ENCODE assay signal across 8 cellular contexts in genomic region chr7:32998363-32999171, GRCh38. TPM values are rescaled to one million over a fixed set of nuclear protein-coding genes. Genes with fewer than 3 reads are reported as not detected.
DNase-seq lines count a peak whose midpoint lies in the region; ATAC-seq and TF ChIP-seq lines count a peak whose summit lies in the region.
"Not testable (repeated sequence)": the region's sequence is repeated elsewhere in the genome, so short reads cannot be mapped to it uniquely, and the experiment has no call there.

No MANE protein-coding gene starts in this region.

- not testable (repeated sequence) for H3K27me3 ChIP-seq in Loucy (ENCODE audit: insufficient read depth, low read length, poor library complexity, severe bottlenecking); RWPE2 (ENCODE audit: insufficient read depth, poor library complexity, severe bottlenecking); body of pancreas; upper lobe of left lung

- TF ChIP-seq POLR2A in body of pancreas (IDR thresholded peaks at IDR 0.05) = peak in 2 of 3 donors; percentile 28 to 34
- TF ChIP-seq POLR2A in upper lobe of left lung (IDR thresholded peaks at IDR 0.05) = not testable (repeated sequence)

- H3K9ac ChIP-seq in Loucy (ENCODE audit: low read depth, low read length, poor library complexity, severe bottlenecking) = not testable (repeated sequence)

- H3K9me3 ChIP-seq in HEK293 (ENCODE audit: control insufficient read depth, insufficient read depth, low read depth, low read length); Loucy (ENCODE audit: insufficient read depth, low read depth, low read length); RWPE2 (ENCODE audit: severe bottlenecking); body of pancreas; upper lobe of left lung: not testable (repeated sequence)

- H4K20me1 ChIP-seq in Loucy (ENCODE audit: insufficient read depth, low read length, poor library complexity, severe bottlenecking) = not testable (repeated sequence)

- H3K27me3 Mint-ChIP-seq in nephron progenitor cell (ENCODE audit: low read depth, poor library complexity) = not testable (repeated sequence)

- peaks cover 42% of the 10 kb centered on the region for H3K4me1 Mint-ChIP-seq in nephron progenitor cell

- H3K27ac ChIP-seq in HEK293 (ENCODE audit: extremely low read depth, low read depth, low read length) = not testable (repeated sequence)
- peak overlapping the region; percentile 34 for H3K27ac ChIP-seq in RWPE2 (ENCODE audit: poor library complexity, severe bottlenecking)
- H3K27ac ChIP-seq in body of pancreas = peak overlapping the region; percentile 50 to 86 (median 79)
- H3K27ac ChIP-seq in upper lobe of left lung = peak overlapping the region; percentile 33 to 74 (median 58)

- WGBS in body of pancreas, 2 donors = 8% methylated on average over 11 to 14 of the region's 14 CpGs
- whole genome bisulfite sequencing in upper lobe of left lung, 2 donors = 10 to 12% methylated on average over 10 to 14 of the region's 14 CpGs

- POLR2A ChIA-PET in HEK293 (lab: Yijun Ruan, JAX) = not testable (repeated sequence)

- H3K4me2 ChIP-seq in Loucy (ENCODE audit: low read depth, low read length, poor library complexity, severe bottlenecking) = peak overlapping the region; percentile 62

- TF ChIP-seq CTCF in HEK293 (tag by site-specific recombination; IDR thresholded peaks at IDR 0.05); Loucy (conservative IDR thresholded peaks at IDR 0.05; ENCODE audit: low read length); RWPE2 (IDR thresholded peaks at IDR 0.05; ENCODE audit: poor library complexity, severe bottlenecking); body of pancreas (IDR thresholded peaks at IDR 0.05); nephron progenitor cell (IDR thresholded peaks at IDR 0.05); upper lobe of left lung (IDR thresholded peaks at IDR 0.05): not testable (repeated sequence)

- H3K27ac Mint-ChIP-seq in nephron progenitor cell = peak overlapping the region; percentile 99

- H3K4me1 ChIP-seq in HEK293 (ENCODE audit: control insufficient read depth, insufficient read depth, low read length); Loucy (ENCODE audit: insufficient read depth, low read length, poor library complexity, severe bottlenecking); RWPE2 (ENCODE audit: insufficient read depth, poor library complexity, severe bottlenecking): not testable (repeated sequence)
- H3K4me1 ChIP-seq in body of pancreas (peaks cover 46% of the 10 kb centered on the region), upper lobe of left lung (peaks cover 0 to 14% (median 11%) of the 10 kb centered on the region in 4 donors)

- H3K9me2 ChIP-seq in Loucy (replicated peaks; ENCODE audit: low read depth, low read length) = not testable (repeated sequence)

- not testable (repeated sequence) for H3K4me3 ChIP-seq in HEK293 (ENCODE audit: low read depth, low read length); RWPE2 (ENCODE audit: severe bottlenecking); body of pancreas
- H3K4me3 ChIP-seq in Loucy (ENCODE audit: low read length, poor library complexity, severe bottlenecking) (peak overlapping the region; percentile 55), upper lobe of left lung (peak overlapping the region in 3 of 4 donors; percentile 5 to 29 (median 29))

- not testable (repeated sequence) for H3K36me3 ChIP-seq in HEK293 (ENCODE audit: control insufficient read depth in 2 of 2, insufficient read depth in 1 of 2, low read length in 2 of 2); Loucy (ENCODE audit: insufficient read depth, low read length); RWPE2 (ENCODE audit: low read depth); body of pancreas (replicated peaks in 1 of 2; ENCODE audit: insufficient read depth in 1 of 2, low read depth in 2 of 2); upper lobe of left lung

- H3K36me3 Mint-ChIP-seq in nephron progenitor cell (ENCODE audit: low read depth) = not testable (repeated sequence)

- DNase-seq in EH (ENCODE audit: low read depth) (peak; percentile 93), body of pancreas (peak; percentile 61 to 80 (median 76)), Right ventricle myocardium superior (peak; percentile 62), nephron progenitor cell (peak; percentile 30), upper lobe of left lung (peak in 1 of 2 donors; percentile 76)
- not testable (repeated sequence) for DNase-seq in RWPE2 (ENCODE audit: low spot score)

- not testable (repeated sequence) for H3F3A ChIP-seq in Loucy (ENCODE audit: low read depth)

- TF ChIP-seq EP300 in upper lobe of left lung (IDR thresholded peaks at IDR 0.05) = not testable (repeated sequence)

- not testable (repeated sequence) for H3K79me2 ChIP-seq in Loucy (ENCODE audit: insufficient read depth, low read length)

- intact Hi-C loops in body of pancreas (cut with DNase I); Right ventricle myocardium superior (cut with DNase I): not testable (repeated sequence)

- H3K4me3 Mint-ChIP-seq in nephron progenitor cell = peak overlapping the region; percentile 59

- not testable (repeated sequence) for H3K9me3 Mint-ChIP-seq in nephron progenitor cell

- peak overlapping the region; percentile 73 for H2AFZ ChIP-seq in Loucy (ENCODE audit: low read length)

- peak; percentile 79 for ATAC-seq in RWPE2 (ENCODE audit: low read depth)
- peak; percentile 84 for ATAC-seq in body of pancreas
- ATAC-seq in Right ventricle myocardium superior (ENCODE audit: poor library complexity) = peak; percentile 92
- ATAC-seq in upper lobe of left lung (ENCODE audit: low FRiP score in 2 of 2) = peak; percentile 88 to 90

- CTCF ChIA-PET in HEK293 (lab: Yijun Ruan, JAX) = not testable (repeated sequence)

TF ChIP-seq in HEK293, 187 proteins besides CTCF, POLR2A, EP300 and RAD21:
- 0 out of 2 replicates have a peak, but pooled peaks have one; percentile 29 for TF ChIP-seq ZFHX2 (tag by site-specific recombination; conservative IDR thresholded peaks at IDR 0.05)

RNA-seq across cellular contexts. Expression of gene FKBP9, which starts 41.3 kb away (rescaled TPM):
- 100 to 1,000 TPM in 1 of 2 donors, 10 to 100 TPM in 1; 70.8 to 253 TPM for total RNA-seq in body of pancreas
- 120 TPM for total RNA-seq in Right ventricle myocardium superior
- total RNA-seq in upper lobe of left lung = 100 to 1,000 TPM; 117 to 262 (median 136) TPM
